Comparison of ENCODE assay signal across 8 cellular contexts in the genomic region with DNA sequence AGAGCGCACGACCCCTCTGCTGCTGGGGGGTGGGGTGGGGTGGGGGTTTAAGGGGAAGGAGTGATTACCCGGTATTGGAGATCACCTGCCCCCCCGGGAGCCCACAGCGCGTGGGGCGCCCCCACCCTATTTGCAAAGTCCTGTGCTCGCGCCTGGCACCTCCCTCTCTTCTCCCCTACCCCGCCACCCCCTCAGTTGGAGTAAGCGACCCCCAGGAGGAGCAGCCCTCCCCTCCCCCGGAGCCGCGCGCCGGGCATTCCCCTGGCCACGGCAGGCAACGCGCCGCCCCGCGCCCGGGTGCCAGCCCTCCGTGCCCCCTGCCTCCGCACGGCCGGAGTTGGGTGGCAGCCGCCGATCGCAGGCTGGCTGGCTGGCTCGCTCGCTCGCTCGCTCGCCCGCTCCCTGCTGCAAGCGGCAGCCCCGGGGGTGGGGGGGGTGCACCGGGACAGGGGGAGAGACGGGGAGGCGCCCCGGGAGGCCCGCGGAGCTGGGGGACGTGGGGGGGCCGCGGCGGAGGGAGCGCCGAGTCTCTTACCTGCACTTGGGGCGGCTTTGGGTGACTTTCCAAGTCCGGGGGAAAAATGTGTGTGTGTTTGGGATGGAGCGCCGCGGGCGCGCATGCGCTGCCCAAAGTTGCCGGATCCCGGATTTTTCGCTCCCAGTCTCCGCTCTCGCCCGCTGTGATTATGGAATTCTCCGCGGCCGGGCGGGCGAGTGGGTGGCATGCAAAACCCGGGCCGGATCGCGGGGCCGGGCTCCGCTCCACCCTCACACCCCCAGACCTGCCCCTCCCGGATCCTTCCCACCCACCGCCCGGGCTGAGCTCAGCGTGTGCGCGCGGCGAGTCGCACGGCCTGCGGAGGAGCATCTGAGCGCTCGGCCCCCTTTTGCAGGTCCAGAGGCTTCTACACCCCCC. TPM values are rescaled to one million over a fixed set of nuclear protein-coding genes. Genes with fewer than 3 reads are reported as not detected.
DNase-seq lines count a peak whose midpoint lies in the region; ATAC-seq and TF ChIP-seq lines count a peak whose summit lies in the region.

A gene with protein sequence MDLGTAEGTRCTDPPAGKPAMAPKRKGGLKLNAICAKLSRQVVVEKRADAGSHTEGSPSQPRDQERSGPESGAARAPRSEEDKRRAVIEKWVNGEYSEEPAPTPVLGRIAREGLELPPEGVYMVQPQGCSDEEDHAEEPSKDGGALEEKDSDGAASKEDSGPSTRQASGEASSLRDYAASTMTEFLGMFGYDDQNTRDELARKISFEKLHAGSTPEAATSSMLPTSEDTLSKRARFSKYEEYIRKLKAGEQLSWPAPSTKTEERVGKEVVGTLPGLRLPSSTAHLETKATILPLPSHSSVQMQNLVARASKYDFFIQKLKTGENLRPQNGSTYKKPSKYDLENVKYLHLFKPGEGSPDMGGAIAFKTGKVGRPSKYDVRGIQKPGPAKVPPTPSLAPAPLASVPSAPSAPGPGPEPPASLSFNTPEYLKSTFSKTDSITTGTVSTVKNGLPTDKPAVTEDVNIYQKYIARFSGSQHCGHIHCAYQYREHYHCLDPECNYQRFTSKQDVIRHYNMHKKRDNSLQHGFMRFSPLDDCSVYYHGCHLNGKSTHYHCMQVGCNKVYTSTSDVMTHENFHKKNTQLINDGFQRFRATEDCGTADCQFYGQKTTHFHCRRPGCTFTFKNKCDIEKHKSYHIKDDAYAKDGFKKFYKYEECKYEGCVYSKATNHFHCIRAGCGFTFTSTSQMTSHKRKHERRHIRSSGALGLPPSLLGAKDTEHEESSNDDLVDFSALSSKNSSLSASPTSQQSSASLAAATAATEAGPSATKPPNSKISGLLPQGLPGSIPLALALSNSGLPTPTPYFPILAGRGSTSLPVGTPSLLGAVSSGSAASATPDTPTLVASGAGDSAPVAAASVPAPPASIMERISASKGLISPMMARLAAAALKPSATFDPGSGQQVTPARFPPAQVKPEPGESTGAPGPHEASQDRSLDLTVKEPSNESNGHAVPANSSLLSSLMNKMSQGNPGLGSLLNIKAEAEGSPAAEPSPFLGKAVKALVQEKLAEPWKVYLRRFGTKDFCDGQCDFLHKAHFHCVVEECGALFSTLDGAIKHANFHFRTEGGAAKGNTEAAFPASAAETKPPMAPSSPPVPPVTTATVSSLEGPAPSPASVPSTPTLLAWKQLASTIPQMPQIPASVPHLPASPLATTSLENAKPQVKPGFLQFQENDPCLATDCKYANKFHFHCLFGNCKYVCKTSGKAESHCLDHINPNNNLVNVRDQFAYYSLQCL (N-terminal part only) (minus strand): TSS at position 618 of the 916 bp plus-strand sequence. CDS start 102,757 bp downstream, outside the sequence.

- no peaks in the 10 kb centered on the region for H3K9me3 Mint-ChIP-seq in T-helper 2 cell treated with Interferon-gamma antibody and Interleukin-4, amounts not matched to agents 5 μg/mL and 100 μg/mL, for 36 hours

- 0% methylated on average over 3 to 10 of the region's 88 CpGs for WGBS in esophagus squamous epithelium, 2 donors
- WGBS in tibial nerve, 2 donors = 1 to 2% methylated on average over 55 to 67 of the region's 88 CpGs

- peaks cover 74% of the 10 kb centered on the region for H3K27me3 Mint-ChIP-seq in T-helper 2 cell treated with Interferon-gamma antibody and Interleukin-4, amounts not matched to agents 5 μg/mL and 100 μg/mL, for 36 hours (ENCODE audit: low read depth)

- no peak within 1 kb of the TSS for H3K4me3 Mint-ChIP-seq in T-helper 2 cell treated with Interferon-gamma antibody and Interleukin-4, amounts not matched to agents 5 μg/mL and 100 μg/mL, for 36 hours

- peak; percentile 54 to 77 for TF ChIP-seq EP300 in tibial nerve (IDR thresholded peaks at IDR 0.05)

- H3K27ac Mint-ChIP-seq in T-helper 2 cell treated with Interferon-gamma antibody and Interleukin-4, amounts not matched to agents 5 μg/mL and 100 μg/mL, for 36 hours = no peak within 1 kb of the TSS

- H3K36me3 ChIP-seq in esophagus squamous epithelium = no peaks in the 10 kb centered on the region
- H3K36me3 ChIP-seq in tibial nerve = no peaks in the 10 kb centered on the region

- TF ChIP-seq POLR2A in esophagus squamous epithelium (IDR thresholded peaks at IDR 0.05) (peak in 2 of 4 donors; percentile 24 to 81), tibial nerve (IDR thresholded peaks at IDR 0.05) (peak in 1 of 2 donors; percentile 34)

- DNase-seq in DMS53 (lab: John Stamatoyannopoulos, UW) (peak; percentile 94), NCI-H1092 treated with DMSO at 0.1 percent for 48 hours (lab: John Stamatoyannopoulos, UW) (peak; percentile 97), SW 1271 (lab: John Stamatoyannopoulos, UW) (peak; percentile 33 to 81), esophagus squamous epithelium (lab: John Stamatoyannopoulos, UW) (no peak), tibial nerve (ENCODE audit: low spot score in 2 of 2) (peak; percentile 27 to 65)
- DNase-seq in T-helper 2 cell treated with Interferon-gamma antibody and Interleukin-4, amounts not matched to agents 5 μg/mL and 100 μg/mL, for 36 hours (ENCODE audit: low spot score) = no peak

- ATAC-seq in GM18861 (IDR thresholded peaks at IDR 0.05; ENCODE audit: unreplicated experiment) = no peak

- peak within 1 kb of the TSS; percentile 77 to 88 (median 86) for H3K4me3 ChIP-seq in esophagus squamous epithelium
- H3K4me3 ChIP-seq in mononuclear cell (ENCODE audit: low read length) = no peak within 1 kb of the TSS
- peak within 1 kb of the TSS; percentile 22 to 65 (median 47) for H3K4me3 ChIP-seq in tibial nerve

- H3K4me1 ChIP-seq in esophagus squamous epithelium (peaks cover 6 to 58% (median 15%) of the 10 kb centered on the region in 3 donors), mononuclear cell (ENCODE audit: insufficient read depth, low read length) (peaks cover 3% of the 10 kb centered on the region), tibial nerve (peaks cover 0 to 51% (median 18%) of the 10 kb centered on the region in 4 donors)

- H3K4me1 Mint-ChIP-seq in T-helper 2 cell treated with Interferon-gamma antibody and Interleukin-4, amounts not matched to agents 5 μg/mL and 100 μg/mL, for 36 hours (ENCODE audit: low read depth) = peaks cover 5% of the 10 kb centered on the region

- H3K27me3 ChIP-seq in esophagus squamous epithelium = peaks cover 0 to 95% (median 0%) of the 10 kb centered on the region in 4 donors
- peaks cover 43% of the 10 kb centered on the region for H3K27me3 ChIP-seq in mononuclear cell (ENCODE audit: insufficient read depth, low read length)
- peaks cover 0 to 96% of the 10 kb centered on the region in 2 donors for H3K27me3 ChIP-seq in tibial nerve

- H3K27ac ChIP-seq in esophagus squamous epithelium = peak within 1 kb of the TSS; percentile 85 to 93 (median 90)
- peak within 1 kb of the TSS in 1 of 4 donors; percentile 67 for H3K27ac ChIP-seq in tibial nerve

- no peaks in the 10 kb centered on the region for H3K9me3 ChIP-seq in esophagus squamous epithelium
- no peaks in the 10 kb centered on the region for H3K9me3 ChIP-seq in mononuclear cell (ENCODE audit: low read depth, low read length)
- H3K9me3 ChIP-seq in tibial nerve = no peaks in the 10 kb centered on the region

- intact Hi-C loops in esophagus squamous epithelium (cut with DNase I) = loop anchor here (10.0 kb wide), 1 partner anchor 101 kb away; no protein-coding TSS in a partner anchor

- TF ChIP-seq CTCF in esophagus squamous epithelium (IDR thresholded peaks at IDR 0.05) (peak in 1 of 6 experiments; percentile 32), tibial nerve (IDR thresholded peaks at IDR 0.05) (peak in 1 of 5 experiments; percentile 38)

- no peaks in the 10 kb centered on the region for H3K36me3 Mint-ChIP-seq in T-helper 2 cell treated with Interferon-gamma antibody and Interleukin-4, amounts not matched to agents 5 μg/mL and 100 μg/mL, for 36 hours (ENCODE audit: low read depth)

RNA-seq across cellular contexts. Expression of the gene that starts here (rescaled TPM):
- 10 to 100 TPM; 13.1 to 33.7 (median 20.9) TPM for total RNA-seq in esophagus squamous epithelium
- 18.8 TPM for total RNA-seq in mononuclear cell
- 1 to 10 TPM; 1.7 to 7.5 (median 5.1) TPM for total RNA-seq in tibial nerve

Comparison
In these comparisons a context has a peak if more than half of its experiments do, and no peak if none do; other contexts are left out.
1. DNase-seq: peak in DMS53 (single experiment), NCI-H1092 treated with DMSO at 0.1 percent for 48 hours (single experiment), SW 1271 (2 of 2) and tibial nerve (2 of 2); none in esophagus squamous epithelium (single experiment) and T-helper 2 cell treated with Interferon-gamma antibody and Interleukin-4, amounts not matched to agents 5 μg/mL and 100 μg/mL, for 36 hours (single experiment).